In genomic region chr9:130779153-130779855, GRCh38 we compare ENCODE assay signal across 16 cellular contexts. TPM values are rescaled to one million over a fixed set of nuclear protein-coding genes. Genes with fewer than 3 reads are reported as not detected.
DNase-seq lines count a peak whose midpoint lies in the region; ATAC-seq and TF ChIP-seq lines count a peak whose summit lies in the region.
"Had no signal": no experiment of that assay in that cellular context is flagged by ENCODE, and none has a peak within 500 bp of the region (broad histone marks: within the 10 kb centered on the region; RNA-seq: fewer than 3 reads in every experiment).

No MANE protein-coding gene starts in this region.

- H3K4me1 ChIP-seq in heart left ventricle (peaks cover 0 to 48% (median 32%) of the 10 kb centered on the region in 12 donors), colonic mucosa (no peaks in the 10 kb centered on the region), muscle layer of duodenum (ENCODE audit: control insufficient read depth in 1 of 2, insufficient read depth in 2 of 2, low read length in 2 of 2) (peaks cover 5 to 22% of the 10 kb centered on the region in 2 donors), vagina (peaks cover 44% of the 10 kb centered on the region)

- H3K36me3 ChIP-seq in heart left ventricle: no peaks in the 10 kb centered on the region
- H3K36me3 ChIP-seq in colonic mucosa: no peaks in the 10 kb centered on the region
- peaks cover 0 to 3% of the 10 kb centered on the region in 2 donors for H3K36me3 ChIP-seq in muscle layer of duodenum (ENCODE audit: control insufficient read depth in 1 of 2, insufficient read depth in 2 of 2, low read length in 2 of 2)
- no peaks in the 10 kb centered on the region for H3K36me3 ChIP-seq in vagina

- peaks cover 0 to 8% (median 0%) of the 10 kb centered on the region in 12 donors for H3K9me3 ChIP-seq in heart left ventricle
- no peaks in the 10 kb centered on the region for H3K9me3 ChIP-seq in colonic mucosa
- peaks cover 0 to 3% of the 10 kb centered on the region in 2 donors for H3K9me3 ChIP-seq in muscle layer of duodenum (ENCODE audit: control insufficient read depth in 1 of 2, low read length in 2 of 2)
- H3K9me3 ChIP-seq in vagina: no peaks in the 10 kb centered on the region

- peaks cover 0 to 4% (median 0%) of the 10 kb centered on the region in 3 donors for H3K36me3 Mint-ChIP-seq in immature natural killer cell

- peaks cover 1 to 4% (median 3%) of the 10 kb centered on the region in 3 donors for H3K27me3 Mint-ChIP-seq in immature natural killer cell (ENCODE audit: low read depth in 3 of 3)
- H3K27me3 Mint-ChIP-seq: central memory CD8-positive, alpha-beta T cell had no signal

- 85 to 91% (median 88%) methylated on average over 9 of the region's 9 CpGs for WGBS in heart left ventricle, 4 donors

- H3K4me1 Mint-ChIP-seq in immature natural killer cell: peaks cover 3 to 23% of the 10 kb centered on the region in 2 donors

- no peak overlapping the region for H3K27ac Mint-ChIP-seq in immature natural killer cell

- no peak for DNase-seq in heart left ventricle
- DNase-seq in left cardiac atrium: no peak
- DNase-seq in colonic mucosa: no peak
- DNase-seq in vagina (ENCODE audit: extremely low spot score in 2 of 2): no peak
- no peak for DNase-seq in Ammon's horn (ENCODE audit: low spot score)
- no peak for DNase-seq in immature natural killer cell
- DNase-seq: activated naive CD4-positive, alpha-beta T cell treated with Interleukin-2 at 50 U/mL for 16 hours; erythroblast; NCI-H1694 treated with DMSO at 0.1 percent for 48 hours; NCI-H82; right cardiac atrium; SIG-M5 had no signal

- no peak overlapping the region for H3K9ac ChIP-seq in colonic mucosa (ENCODE audit: low read depth in 2 of 2, low read length in 2 of 2)
- H3K9ac ChIP-seq: KMS-11 had no signal

- no peak overlapping the region for H3K4me3 Mint-ChIP-seq in immature natural killer cell
- H3K4me3 Mint-ChIP-seq: central memory CD8-positive, alpha-beta T cell had no signal

- peaks cover 0 to 4% (median 1%) of the 10 kb centered on the region in 6 donors for H3K9me3 Mint-ChIP-seq in immature natural killer cell
- H3K9me3 Mint-ChIP-seq: central memory CD8-positive, alpha-beta T cell had no signal

- no peak for ATAC-seq in heart left ventricle
- no peak for ATAC-seq in left cardiac atrium
- ATAC-seq in activated CD4-positive, CD25-positive, alpha-beta regulatory T cell treated with anti-CD3 and anti-CD28 coated beads, Interleukin-2, amount 50 U/mL, for 24 hours: no peak
- ATAC-seq: right cardiac atrium had no signal

- H3K27me3 ChIP-seq in heart left ventricle: no peaks in the 10 kb centered on the region
- H3K27me3 ChIP-seq in colonic mucosa: no peaks in the 10 kb centered on the region
- H3K27me3 ChIP-seq in muscle layer of duodenum (ENCODE audit: low read depth, low read length): no peaks in the 10 kb centered on the region
- no peaks in the 10 kb centered on the region for H3K27me3 ChIP-seq in vagina

- TF ChIP-seq CTCF in heart left ventricle (IDR thresholded peaks at IDR 0.05) (no peak), colonic mucosa (IDR thresholded peaks at IDR 0.05) (no peak), vagina (IDR thresholded peaks at IDR 0.05) (no peak)

- H3K4me3 ChIP-seq in heart left ventricle (no peak overlapping the region), colonic mucosa (no peak overlapping the region), muscle layer of duodenum (ENCODE audit: low read depth in 1 of 2, low read length in 2 of 2) (no peak overlapping the region), vagina (no peak overlapping the region)

- intact Hi-C loops in heart left ventricle (cut with DNase I): loop anchor here in 2 of 10 donors (5.0 to 10.0 kb wide), 2 partner anchors 33 to 165 kb away; no protein-coding TSS in a partner anchor
- intact Hi-C loops in left cardiac atrium (cut with DNase I): no loop called here
- intact Hi-C loops in colonic mucosa (cut with DNase I): no loop called here
- intact Hi-C loops in vagina (cut with DNase I): no loop called here

- H3K27ac ChIP-seq in heart left ventricle (peak overlapping the region; percentile 74 to 95 (median 84)), colonic mucosa (peak overlapping the region; percentile 65), muscle layer of duodenum (ENCODE audit: low read length) (peak overlapping the region; percentile 67), vagina (peak overlapping the region; percentile 91)
- H3K27ac ChIP-seq: KMS-11 had no signal

- no peak for TF ChIP-seq POLR2A in heart left ventricle (IDR thresholded peaks at IDR 0.05)
- TF ChIP-seq POLR2A in vagina (IDR thresholded peaks at IDR 0.05): no peak

RNA-seq across cellular contexts. Expression of gene ABL1, which starts 55.8 kb away (rescaled TPM):
- 10 to 100 TPM; 27.2 to 49.8 (median 34.1) TPM for total RNA-seq in heart left ventricle
- 10 to 100 TPM; 13.2 to 29.7 TPM for polyA plus RNA-seq in heart left ventricle
- 10 to 100 TPM; 40.8 to 55.4 TPM for total RNA-seq in left cardiac atrium
- 10 to 100 TPM; 86.0 to 97.9 TPM for total RNA-seq in colonic mucosa
- 68.5 TPM for total RNA-seq in vagina
- 10 to 100 TPM in 1 of 3 donors, 1 to 10 TPM in 1, under 1 TPM in 1; 0.25 to 19.2 (median 5.0) TPM for polyA plus RNA-seq in immature natural killer cell
